15 cellular contexts compared by ENCODE assay signal in genomic region chr12:58105225-58106119, GRCh38.
DNase-seq lines count a peak whose midpoint lies in the region; ATAC-seq, FAIRE-seq and TF ChIP-seq lines count a peak whose summit lies in the region.
"Had no signal": no experiment of that assay in that cellular context is flagged by ENCODE, and none has a peak within 500 bp of the region (broad histone marks: within the 10 kb centered on the region; RNA-seq: fewer than 3 reads in every experiment).

No MANE protein-coding gene starts in this region.

- no peaks in the 10 kb centered on the region for H3K36me3 Mint-ChIP-seq in activated CD8-positive, alpha-beta T cell treated with anti-CD3 and anti-CD28 coated beads for 36 hours (ENCODE audit: low read depth)

- POLR2A ChIA-PET in HepG2 (lab: Yijun Ruan, JAX) = no interaction called here
- POLR2A ChIA-PET in activated CD8-positive, alpha-beta T cell treated with anti-CD3 and anti-CD28 coated beads for 36 hours (lab: Charles Lee) = no interaction called here

- peaks cover 7% of the 10 kb centered on the region for H3K27me3 Mint-ChIP-seq in activated CD8-positive, alpha-beta T cell treated with anti-CD3 and anti-CD28 coated beads for 36 hours

- FAIRE-seq in HepG2 (lab: Jason Lieb, UNC) (no peak), kidney (lab: Jason Lieb, UNC) (no peak)
- FAIRE-seq: GM12892 had no signal

- no peak overlapping the region for H3K9ac ChIP-seq in HepG2 (ENCODE audit: insufficient read depth, low read depth, low read length)
- no peak overlapping the region for H3K9ac ChIP-seq in kidney (ENCODE audit: low read length in 2 of 2)

- H3K4me2 ChIP-seq in HepG2 (ENCODE audit: low read depth, low read length) = no peak overlapping the region

- H3K4me3 ChIP-seq in HepG2 (replicated peaks in 1 of 3; ENCODE audit: insufficient read depth in 1 of 3, low read depth in 2 of 3, low read length in 3 of 3) (no peak overlapping the region), right lobe of liver (no peak overlapping the region), kidney (ENCODE audit: low read length in 2 of 2) (no peak overlapping the region)
- H3K4me3 ChIP-seq: prostate gland, uterus had no signal

- H3K9me3 ChIP-seq in HepG2 (ENCODE audit: low read length) (no peaks in the 10 kb centered on the region), right lobe of liver (no peaks in the 10 kb centered on the region), kidney (ENCODE audit: control insufficient read depth in 1 of 2, low read length in 2 of 2) (peaks cover 0 to 3% of the 10 kb centered on the region in 2 donors)
- H3K9me3 ChIP-seq: prostate gland, uterus had no signal

- BruUV-seq in HepG2 (replicated peaks; lab: Mats Ljungman, UMichigan) = no TSS peak

- TF ChIP-seq EP300 in HepG2 (IDR thresholded peaks at IDR 0.05; ENCODE audit: low read depth in 2 of 2, low read length in 2 of 2) = no peak
- no peak for TF ChIP-seq EP300 in HepG2 (CRISPR knock-in tag; IDR thresholded peaks at IDR 0.05; ENCODE audit: borderline replicate concordance)

- H3K27ac Mint-ChIP-seq in activated CD8-positive, alpha-beta T cell treated with anti-CD3 and anti-CD28 coated beads for 36 hours = no peak overlapping the region
- H3K27ac Mint-ChIP-seq: B cell had no signal

- no peak for TF ChIP-seq CTCF in HepG2 (CRISPR knock-in tag; IDR thresholded peaks at IDR 0.05)
- no peak for TF ChIP-seq CTCF in right lobe of liver (IDR thresholded peaks at IDR 0.05)
- TF ChIP-seq CTCF in VCaP (conservative IDR thresholded peaks at IDR 0.05) = peak; percentile 65
- no peak for TF ChIP-seq CTCF in kidney (IDR thresholded peaks at IDR 0.05; ENCODE audit: borderline replicate concordance, extremely low read depth, insufficient read depth)
- no peak for TF ChIP-seq CTCF in activated CD8-positive, alpha-beta T cell treated with anti-CD3 and anti-CD28 coated beads for 36 hours (IDR thresholded peaks at IDR 0.05)

- 46% methylated on average over 10 of the region's 10 CpGs for WGBS in HepG2 (ENCODE audit: low lambda C conversion rate)
- 76% methylated on average over 10 of the region's 10 CpGs for WGBS in right lobe of liver (ENCODE audit: insufficient coverage, low coverage, low lambda C conversion rate, missing lambda C conversion rate)

- CTCF ChIA-PET in HepG2 (lab: Yijun Ruan, JAX; ENCODE audit: low intra/inter-chr PET ratio, low total read pairs) = no interaction called here
- CTCF ChIA-PET in activated CD8-positive, alpha-beta T cell treated with anti-CD3 and anti-CD28 coated beads for 36 hours (lab: Charles Lee) = interaction anchor here (0.9 kb wide), 1 partner anchor 9 kb away, joined by 3 read pairs; no protein-coding TSS in a partner anchor

- TF ChIP-seq POLR2A in HepG2 (IDR thresholded peaks at IDR 0.05; ENCODE audit: insufficient read depth in 1 of 2, low read depth in 2 of 2, low read length in 2 of 2) (no peak), right lobe of liver (IDR thresholded peaks at IDR 0.05) (no peak)

- DNase-seq in HepG2 (ENCODE audit: low spot score) (no peak), right lobe of liver (no peak), glomerular endothelial cell (ENCODE audit: extremely low read depth, low read depth, low spot score) (peak; percentile 2), NCI-H446 treated with DMSO at 0.1 percent for 48 hours (lab: John Stamatoyannopoulos, UW) (no peak), kidney (no peak)
- no peak for DNase-seq in activated CD8-positive, alpha-beta T cell treated with anti-CD3 and anti-CD28 coated beads for 36 hours
- DNase-seq in stimulated activated naive CD4-positive, alpha-beta T cell (lab: John Stamatoyannopoulos, UW) = no peak
- DNase-seq: effector memory CD4-positive, alpha-beta T cell; Karpas-422; NCI-H774; uterus had no signal

- no peak overlapping the region for H2AFZ ChIP-seq in HepG2 (ENCODE audit: low read length)

- H3K27ac ChIP-seq in HepG2 (ENCODE audit: extremely low read length, insufficient read depth, low read length) (no peak overlapping the region), right lobe of liver (no peak overlapping the region), VCaP (no peak overlapping the region), kidney (ENCODE audit: low read depth in 2 of 2, low read length in 2 of 2) (no peak overlapping the region)
- H3K27ac ChIP-seq: prostate gland, uterus had no signal

- ATAC-seq in HepG2 (peak; percentile 35; the same call in 1 of the 3 replicates), right lobe of liver (no peak)
- no peak for ATAC-seq in activated CD8-positive, alpha-beta T cell treated with anti-CD3 and anti-CD28 coated beads for 36 hours

- H4K20me1 ChIP-seq in HepG2 (ENCODE audit: insufficient read depth, low read length) = no peaks in the 10 kb centered on the region

- H3K27me3 ChIP-seq in HepG2 (ENCODE audit: control insufficient read depth in 1 of 2, insufficient read depth in 2 of 2, low read length in 2 of 2) (no peaks in the 10 kb centered on the region), right lobe of liver (no peaks in the 10 kb centered on the region)
- H3K27me3 ChIP-seq: uterus had no signal

- no peaks in the 10 kb centered on the region for H3K79me2 ChIP-seq in HepG2 (ENCODE audit: insufficient read depth, low read length)

- H3K9me3 Mint-ChIP-seq in activated CD8-positive, alpha-beta T cell treated with anti-CD3 and anti-CD28 coated beads for 36 hours = no peaks in the 10 kb centered on the region

- intact Hi-C loops in HepG2 (cut with micrococcal nuclease; ENCODE audit: unreplicated experiment) = no loop called here
- intact Hi-C loops in right lobe of liver (cut with DNase I) = no loop called here
- intact Hi-C loops in kidney (cut with DNase I) = no loop called here
- intact Hi-C loops in activated CD8-positive, alpha-beta T cell treated with anti-CD3 and anti-CD28 coated beads for 36 hours (cut with micrococcal nuclease) = no loop called here

- H3K36me3 ChIP-seq in HepG2 (replicated peaks in 1 of 2; ENCODE audit: control insufficient read depth in 1 of 2, insufficient read depth in 2 of 2, low read length in 2 of 2) (no peaks in the 10 kb centered on the region), right lobe of liver (no peaks in the 10 kb centered on the region), kidney (ENCODE audit: control insufficient read depth in 1 of 2, insufficient read depth in 2 of 2, low read length in 2 of 2) (no peaks in the 10 kb centered on the region)
- H3K36me3 ChIP-seq: prostate gland, uterus had no signal

- TF ChIP-seq RAD21 in HepG2 (CRISPR knock-in tag; IDR thresholded peaks at IDR 0.05) = no peak

- no peak overlapping the region for H3K4me3 Mint-ChIP-seq in activated CD8-positive, alpha-beta T cell treated with anti-CD3 and anti-CD28 coated beads for 36 hours
- H3K4me3 Mint-ChIP-seq: B cell had no signal

- no peaks in the 10 kb centered on the region for H3K4me1 Mint-ChIP-seq in activated CD8-positive, alpha-beta T cell treated with anti-CD3 and anti-CD28 coated beads for 36 hours (ENCODE audit: low read depth)
- H3K4me1 Mint-ChIP-seq: B cell had no signal

- in situ Hi-C loops in HepG2 (cut with HindIII; ENCODE audit: extremely low pct_ligation_motif_present, low pct_unique_long_range_greater_than_20kb) = no loop called here

- H3K4me1 ChIP-seq in HepG2 (ENCODE audit: insufficient read depth, low read length) (no peaks in the 10 kb centered on the region), right lobe of liver (no peaks in the 10 kb centered on the region), kidney (ENCODE audit: control insufficient read depth in 1 of 2, insufficient read depth in 1 of 2, low read depth in 1 of 2, low read length in 2 of 2) (no peaks in the 10 kb centered on the region)
- H3K4me1 ChIP-seq: prostate gland, uterus had no signal

TF ChIP-seq in HepG2, 621 proteins besides CTCF, POLR2A, EP300 and RAD21:
- no peak for TF ChIP-seq ZNF451 (CRISPR knock-in tag; IDR thresholded peaks at IDR 0.05)
- TF ChIP-seq ZNF354B (CRISPR knock-in tag; IDR thresholded peaks at IDR 0.05) = no peak
- TF ChIP-seq GABPB1 (CRISPR knock-in tag; IDR thresholded peaks at IDR 0.05) = no peak
- TF ChIP-seq ZFP36L2 (CRISPR knock-in tag; IDR thresholded peaks at IDR 0.05) = no peak
- TF ChIP-seq ZKSCAN8 (CRISPR knock-in tag; IDR thresholded peaks at IDR 0.05; ENCODE audit: borderline replicate concordance) = no peak
- TF ChIP-seq TOE1 (CRISPR knock-in tag; IDR thresholded peaks at IDR 0.05) = no peak
- TF ChIP-seq ZNF432 (CRISPR knock-in tag; IDR thresholded peaks at IDR 0.05; ENCODE audit: borderline replicate concordance) = no peak
- TF ChIP-seq GATA4 (IDR thresholded peaks at IDR 0.05; ENCODE audit: borderline replicate concordance, low read depth) = no peak
